In genomic region chr6:25992413-25993037, GRCh38 we compare ENCODE assay signal across 1 cellular context.
TF ChIP-seq lines count a peak whose summit lies in the region.

No MANE protein-coding gene starts in this region.

TF ChIP-seq in HepG2, 621 proteins besides CTCF, POLR2A, EP300 and RAD21 (continued from another document and continues in another):
- TF ChIP-seq NKX3-1 (CRISPR knock-in tag; IDR thresholded peaks at IDR 0.05) = peak; percentile 21; the same call in 1 of the 2 replicates
- 0 out of 2 replicates have a peak, but pooled peaks have one; percentile 26 for TF ChIP-seq MEIS1 (CRISPR knock-in tag; IDR thresholded peaks at IDR 0.05; ENCODE audit: borderline replicate concordance)
- TF ChIP-seq GATA4 (IDR thresholded peaks at IDR 0.05; ENCODE audit: borderline replicate concordance, low read depth) = peak; percentile 23; the same call in 1 of the 2 replicates
- 0 out of 2 replicates have a peak, but pooled peaks have one; percentile 32 for TF ChIP-seq MIER2 (CRISPR knock-in tag; IDR thresholded peaks at IDR 0.05)
- TF ChIP-seq ZNF7 (CRISPR knock-in tag; IDR thresholded peaks at IDR 0.05) = 0 out of 2 replicates have a peak, but pooled peaks have one; percentile 33
- TF ChIP-seq, protein P1, sequence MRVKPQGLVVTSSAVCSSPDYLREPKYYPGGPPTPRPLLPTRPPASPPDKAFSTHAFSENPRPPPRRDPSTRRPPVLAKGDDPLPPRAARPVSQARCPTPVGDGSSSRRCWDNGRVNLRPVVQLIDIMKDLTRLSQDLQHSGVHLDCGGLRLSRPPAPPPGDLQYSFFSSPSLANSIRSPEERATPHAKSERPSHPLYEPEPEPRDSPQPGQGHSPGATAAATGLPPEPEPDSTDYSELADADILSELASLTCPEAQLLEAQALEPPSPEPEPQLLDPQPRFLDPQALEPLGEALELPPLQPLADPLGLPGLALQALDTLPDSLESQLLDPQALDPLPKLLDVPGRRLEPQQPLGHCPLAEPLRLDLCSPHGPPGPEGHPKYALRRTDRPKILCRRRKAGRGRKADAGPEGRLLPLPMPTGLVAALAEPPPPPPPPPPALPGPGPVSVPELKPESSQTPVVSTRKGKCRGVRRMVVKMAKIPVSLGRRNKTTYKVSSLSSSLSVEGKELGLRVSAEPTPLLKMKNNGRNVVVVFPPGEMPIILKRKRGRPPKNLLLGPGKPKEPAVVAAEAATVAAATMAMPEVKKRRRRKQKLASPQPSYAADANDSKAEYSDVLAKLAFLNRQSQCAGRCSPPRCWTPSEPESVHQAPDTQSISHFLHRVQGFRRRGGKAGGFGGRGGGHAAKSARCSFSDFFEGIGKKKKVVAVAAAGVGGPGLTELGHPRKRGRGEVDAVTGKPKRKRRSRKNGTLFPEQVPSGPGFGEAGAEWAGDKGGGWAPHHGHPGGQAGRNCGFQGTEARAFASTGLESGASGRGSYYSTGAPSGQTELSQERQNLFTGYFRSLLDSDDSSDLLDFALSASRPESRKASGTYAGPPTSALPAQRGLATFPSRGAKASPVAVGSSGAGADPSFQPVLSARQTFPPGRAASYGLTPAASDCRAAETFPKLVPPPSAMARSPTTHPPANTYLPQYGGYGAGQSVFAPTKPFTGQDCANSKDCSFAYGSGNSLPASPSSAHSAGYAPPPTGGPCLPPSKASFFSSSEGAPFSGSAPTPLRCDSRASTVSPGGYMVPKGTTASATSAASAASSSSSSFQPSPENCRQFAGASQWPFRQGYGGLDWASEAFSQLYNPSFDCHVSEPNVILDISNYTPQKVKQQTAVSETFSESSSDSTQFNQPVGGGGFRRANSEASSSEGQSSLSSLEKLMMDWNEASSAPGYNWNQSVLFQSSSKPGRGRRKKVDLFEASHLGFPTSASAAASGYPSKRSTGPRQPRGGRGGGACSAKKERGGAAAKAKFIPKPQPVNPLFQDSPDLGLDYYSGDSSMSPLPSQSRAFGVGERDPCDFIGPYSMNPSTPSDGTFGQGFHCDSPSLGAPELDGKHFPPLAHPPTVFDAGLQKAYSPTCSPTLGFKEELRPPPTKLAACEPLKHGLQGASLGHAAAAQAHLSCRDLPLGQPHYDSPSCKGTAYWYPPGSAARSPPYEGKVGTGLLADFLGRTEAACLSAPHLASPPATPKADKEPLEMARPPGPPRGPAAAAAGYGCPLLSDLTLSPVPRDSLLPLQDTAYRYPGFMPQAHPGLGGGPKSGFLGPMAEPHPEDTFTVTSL (CRISPR knock-in tag; IDR thresholded peaks at IDR 0.05; ENCODE audit: borderline replicate concordance) = peak; percentile 39
- TF ChIP-seq ZNF781 (CRISPR knock-in tag; IDR thresholded peaks at IDR 0.05; ENCODE audit: borderline replicate concordance, not compliant biosample characterization) = peak; percentile 52
- peak; percentile 92 for TF ChIP-seq BORCS8-MEF2B (CRISPR knock-in tag; IDR thresholded peaks at IDR 0.05)
- peak; percentile 91; the same call in 1 of the 2 replicates for TF ChIP-seq ZSCAN29 (CRISPR knock-in tag; conservative IDR thresholded peaks at IDR 0.05)
- peak; percentile 50; the same call in 1 of the 2 replicates for TF ChIP-seq SIX1 (CRISPR knock-in tag; IDR thresholded peaks at IDR 0.05; ENCODE audit: borderline replicate concordance)
- peak; percentile 100 for TF ChIP-seq HMGXB4 (CRISPR knock-in tag; IDR thresholded peaks at IDR 0.05; ENCODE audit: borderline replicate concordance in 1 of 2, low read depth in 1 of 2)
- TF ChIP-seq STAT5B (CRISPR knock-in tag; IDR thresholded peaks at IDR 0.05) = peak; percentile 59; the same call in 1 of the 2 replicates
- 0 out of 2 replicates have a peak, but pooled peaks have one; percentile 27 for TF ChIP-seq KDM6A (CRISPR knock-in tag; IDR thresholded peaks at IDR 0.05; ENCODE audit: low read depth)
- peak; percentile 49; the same call in 1 of the 2 replicates for TF ChIP-seq CHD4 (IDR thresholded peaks at IDR 0.05; ENCODE audit: borderline replicate concordance, low read length)
- TF ChIP-seq SAP130 (CRISPR knock-in tag; IDR thresholded peaks at IDR 0.05; ENCODE audit: low read depth) = peak; percentile 86
- peak; percentile 26; the same call in 1 of the 2 replicates for TF ChIP-seq PAXIP1 (CRISPR knock-in tag; conservative IDR thresholded peaks at IDR 0.05)
- TF ChIP-seq, protein P2, sequence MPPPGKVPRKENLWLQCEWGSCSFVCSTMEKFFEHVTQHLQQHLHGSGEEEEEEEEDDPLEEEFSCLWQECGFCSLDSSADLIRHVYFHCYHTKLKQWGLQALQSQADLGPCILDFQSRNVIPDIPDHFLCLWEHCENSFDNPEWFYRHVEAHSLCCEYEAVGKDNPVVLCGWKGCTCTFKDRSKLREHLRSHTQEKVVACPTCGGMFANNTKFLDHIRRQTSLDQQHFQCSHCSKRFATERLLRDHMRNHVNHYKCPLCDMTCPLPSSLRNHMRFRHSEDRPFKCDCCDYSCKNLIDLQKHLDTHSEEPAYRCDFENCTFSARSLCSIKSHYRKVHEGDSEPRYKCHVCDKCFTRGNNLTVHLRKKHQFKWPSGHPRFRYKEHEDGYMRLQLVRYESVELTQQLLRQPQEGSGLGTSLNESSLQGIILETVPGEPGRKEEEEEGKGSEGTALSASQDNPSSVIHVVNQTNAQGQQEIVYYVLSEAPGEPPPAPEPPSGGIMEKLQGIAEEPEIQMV (CRISPR knock-in tag; IDR thresholded peaks at IDR 0.05; ENCODE audit: low read depth) = 0 out of 2 replicates have a peak, but pooled peaks have one; percentile 50
- peak; percentile 98; the same call in 1 of the 2 replicates for TF ChIP-seq FIP1L1 (IDR thresholded peaks at IDR 0.05; ENCODE audit: borderline replicate concordance, insufficient read depth, low read depth, low read length)
- no peak for TF ChIP-seq ZBTB2 (CRISPR knock-in tag; IDR thresholded peaks at IDR 0.05; ENCODE audit: low read depth)
- TF ChIP-seq SATB2 (CRISPR knock-in tag; IDR thresholded peaks at IDR 0.05) = 0 out of 2 replicates have a peak, but pooled peaks have one; percentile 4
- TF ChIP-seq ZC3H13 (CRISPR knock-in tag; IDR thresholded peaks at IDR 0.05) = peak; percentile 82; the same call in 1 of the 2 replicates
- 0 out of 2 replicates have a peak, but pooled peaks have one; percentile 53 for TF ChIP-seq ZNF674 (CRISPR knock-in tag; IDR thresholded peaks at IDR 0.05; ENCODE audit: low read depth)
- TF ChIP-seq NFYB (CRISPR knock-in tag; IDR thresholded peaks at IDR 0.05) = peak; percentile 28; the same call in 1 of the 2 replicates
- TF ChIP-seq JUND (CRISPR knock-in tag; IDR thresholded peaks at IDR 0.05) = no peak
- peak; percentile 78 for TF ChIP-seq ZNF263 (CRISPR knock-in tag; IDR thresholded peaks at IDR 0.05)
- TF ChIP-seq HMG20B (CRISPR knock-in tag; conservative IDR thresholded peaks at IDR 0.05) = no peak; the same call in 1 of the 2 replicates
- TF ChIP-seq ETV6 (CRISPR knock-in tag; conservative IDR thresholded peaks at IDR 0.05) = peak; percentile 95
- peak; percentile 88 for TF ChIP-seq HOXD1 (CRISPR knock-in tag; IDR thresholded peaks at IDR 0.05)
- no peak for TF ChIP-seq ZNF24 (IDR thresholded peaks at IDR 0.05)
- TF ChIP-seq ZNF761 (CRISPR knock-in tag; conservative IDR thresholded peaks at IDR 0.05) = peak; percentile 80; the same call in 1 of the 2 replicates
- TF ChIP-seq, protein P3, sequence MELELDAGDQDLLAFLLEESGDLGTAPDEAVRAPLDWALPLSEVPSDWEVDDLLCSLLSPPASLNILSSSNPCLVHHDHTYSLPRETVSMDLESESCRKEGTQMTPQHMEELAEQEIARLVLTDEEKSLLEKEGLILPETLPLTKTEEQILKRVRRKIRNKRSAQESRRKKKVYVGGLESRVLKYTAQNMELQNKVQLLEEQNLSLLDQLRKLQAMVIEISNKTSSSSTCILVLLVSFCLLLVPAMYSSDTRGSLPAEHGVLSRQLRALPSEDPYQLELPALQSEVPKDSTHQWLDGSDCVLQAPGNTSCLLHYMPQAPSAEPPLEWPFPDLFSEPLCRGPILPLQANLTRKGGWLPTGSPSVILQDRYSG (CRISPR knock-in tag; IDR thresholded peaks at IDR 0.05) = peak; percentile 27; the same call in 1 of the 2 replicates
- TF ChIP-seq NFIC (IDR thresholded peaks at IDR 0.05; ENCODE audit: low read length) = peak; percentile 55; the same call in 1 of the 2 replicates
